ENCODE assay signal across 19 cellular contexts in the genomic region with DNA sequence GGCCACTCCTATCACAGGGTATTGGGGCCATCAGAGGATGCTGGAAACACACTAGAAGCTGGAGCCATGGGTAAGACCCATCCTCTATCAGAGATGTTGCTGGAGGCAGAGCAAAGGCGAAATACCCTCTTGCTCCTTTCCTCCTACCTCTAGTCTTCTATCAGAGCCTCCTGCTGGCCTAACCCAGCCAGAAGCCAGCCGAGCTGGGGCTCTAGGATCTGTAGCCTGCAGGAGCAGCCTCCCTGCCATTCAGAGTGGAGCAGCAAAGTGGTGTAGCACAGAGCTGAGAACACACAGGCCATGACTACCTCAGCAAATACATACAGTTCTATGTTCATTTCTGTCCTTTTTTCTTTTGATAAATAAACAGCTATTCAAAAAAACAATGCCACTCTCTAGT.
"Had no signal": no experiment of that assay in that cellular context is flagged by ENCODE, and none has a peak within 500 bp of the region (broad histone marks: within the 10 kb centered on the region; RNA-seq: fewer than 3 reads in every experiment).

No MANE protein-coding gene starts in this region.

- DNase-seq: colonic mucosa; dermis blood vessel endothelial cell; heart left ventricle; hippocampal formation; islet precursor cell; natural killer cell; nucleus accumbens; pancreas; right cardiac atrium; small intestine; stimulated activated CD4-positive, alpha-beta T cell treated with anti-CD3 and anti-CD28 coated beads, Interleukin-12 subunit alpha, Interleukin-12 subunit beta, amount 100 ng/mL, for 4 hours; stimulated activated naive CD4-positive, alpha-beta T cell; stomach; substantia nigra; transverse colon had no signal

- H3K9me3 Mint-ChIP-seq: mesothelial cell of epicardium, natural killer cell, neural progenitor cell had no signal

- H3K4me2 ChIP-seq: neural progenitor cell had no signal

- H3K27me3 Mint-ChIP-seq: progenitor cell of endocrine pancreas had no signal

- H3K27me3 ChIP-seq: colonic mucosa, heart left ventricle, neural progenitor cell, pancreas, stomach, transverse colon had no signal

- H3K4me1 ChIP-seq: colonic mucosa, neural progenitor cell, pancreas, stomach had no signal

- H3K4me3 ChIP-seq: colonic mucosa, heart left ventricle, neural progenitor cell, pancreas, stomach, thoracic aorta, transverse colon had no signal

- H3K4me3 Mint-ChIP-seq: mesothelial cell of epicardium, natural killer cell, neural progenitor cell had no signal

- H3K36me3 ChIP-seq: colonic mucosa, neural progenitor cell, pancreas, thoracic aorta, transverse colon had no signal

- H3K27ac Mint-ChIP-seq: mesothelial cell of epicardium, natural killer cell, neural progenitor cell, progenitor cell of endocrine pancreas had no signal

- H3K4me1 Mint-ChIP-seq: neural progenitor cell had no signal

- H3K9me3 ChIP-seq: colonic mucosa, heart left ventricle, pancreas, stomach, thoracic aorta, transverse colon had no signal

- H3K36me3 Mint-ChIP-seq: natural killer cell had no signal

- H3K27ac ChIP-seq: colonic mucosa, heart left ventricle, neural progenitor cell, pancreas, stomach, thoracic aorta, transverse colon had no signal

- H3K9ac ChIP-seq: neural progenitor cell had no signal
